8 cellular contexts compared by ENCODE assay signal in genomic region chr14:101781240-101782061, GRCh38.
DNase-seq lines count a peak whose midpoint lies in the region; ATAC-seq and TF ChIP-seq lines count a peak whose summit lies in the region.

No MANE protein-coding gene starts in this region.

- TF ChIP-seq CTCF in WERI-Rb-1 (IDR thresholded peaks at IDR 0.05; ENCODE audit: low read depth, low read length) (no peak), tibial artery (IDR thresholded peaks at IDR 0.05) (no peak)

- intact Hi-C loops in tibial artery (cut with DNase I; ENCODE audit: low total_unique reads), result no loop called here

- no peaks in the 10 kb centered on the region for H3K27me3 ChIP-seq in WERI-Rb-1 (ENCODE audit: insufficient read depth, low read depth, severe bottlenecking)
- H3K27me3 ChIP-seq in mucosa of rectum (ENCODE audit: control insufficient read depth in 2 of 2, insufficient read depth in 2 of 2, low read length in 2 of 2), result peaks cover 0 to 2% of the 10 kb centered on the region in 2 donors
- peaks cover 0 to 13% of the 10 kb centered on the region in 2 donors for H3K27me3 ChIP-seq in tibial artery

- H3K36me3 ChIP-seq in WERI-Rb-1 (no peaks in the 10 kb centered on the region), mucosa of rectum (ENCODE audit: control insufficient read depth in 2 of 2, insufficient read depth in 2 of 2, low read length in 2 of 2) (peaks cover 0 to 2% of the 10 kb centered on the region in 2 donors), tibial artery (no peaks in the 10 kb centered on the region)

- H3K27ac ChIP-seq in WERI-Rb-1 (no peak overlapping the region), mucosa of rectum (ENCODE audit: low read depth in 2 of 2, low read length in 2 of 2) (no peak overlapping the region), tibial artery (no peak overlapping the region)

- H3K9me3 ChIP-seq in WERI-Rb-1 (ENCODE audit: severe bottlenecking) (no peaks in the 10 kb centered on the region), mucosa of rectum (ENCODE audit: control insufficient read depth in 2 of 2, low read length in 2 of 2) (no peaks in the 10 kb centered on the region), tibial artery (no peaks in the 10 kb centered on the region)

- DNase-seq in WERI-Rb-1 (no peak), ecto neural progenitor cell (ENCODE audit: low spot score) (peak; percentile 56), tibial artery (no peak), NK-92 (lab: John Stamatoyannopoulos, UW; ENCODE audit: unreplicated experiment) (no peak), AML-193 (lab: John Stamatoyannopoulos, UW) (no peak)

- no peak for ATAC-seq in HG02973 (IDR thresholded peaks at IDR 0.05; ENCODE audit: unreplicated experiment)

- H3K4me3 ChIP-seq in GM08714 (ENCODE audit: low read length) (peak overlapping the region; percentile 31; the same call in 1 of the 2 replicates), WERI-Rb-1 (ENCODE audit: low read depth, low read length) (peak overlapping the region; percentile 41), mucosa of rectum (ENCODE audit: low read length in 2 of 2) (peak overlapping the region; percentile 57 to 63), tibial artery (peak overlapping the region; percentile 45 to 58)

- H3K4me1 ChIP-seq in mucosa of rectum (ENCODE audit: control insufficient read depth in 2 of 2, insufficient read depth in 2 of 2, low read length in 2 of 2) (peaks cover 5 to 8% of the 10 kb centered on the region in 2 donors), tibial artery (peaks cover 0 to 18% (median 16%) of the 10 kb centered on the region in 4 donors)

- peak overlapping the region in 1 of 2 donors; percentile 57 for H3K9ac ChIP-seq in mucosa of rectum (ENCODE audit: low read depth in 1 of 2, low read length in 2 of 2)
